In the genomic region with DNA sequence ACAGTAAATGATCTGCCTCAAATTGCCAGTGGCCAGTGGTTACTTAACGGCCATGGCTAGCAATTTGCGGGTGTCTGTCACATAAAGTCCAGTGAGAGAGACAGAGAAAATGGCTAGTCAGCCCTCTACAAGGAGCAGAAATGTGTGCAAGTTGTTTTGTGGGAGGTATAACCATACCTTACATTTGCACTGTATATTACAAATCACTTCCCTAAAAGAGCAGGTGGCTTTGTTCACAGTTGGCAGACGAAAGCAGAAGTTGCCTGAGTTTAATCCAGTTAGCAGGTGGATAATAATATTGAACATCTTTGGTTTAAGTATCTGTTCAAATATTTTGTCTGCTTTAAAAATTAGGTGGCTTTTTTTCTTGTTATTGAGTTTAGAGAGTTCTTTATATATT, we compare ENCODE assay signal across 27 cellular contexts. TPM values are rescaled to one million over a fixed set of nuclear protein-coding genes. Genes with fewer than 3 reads are reported as not detected.
DNase-seq lines count a peak whose midpoint lies in the region; ATAC-seq, FAIRE-seq and TF ChIP-seq lines count a peak whose summit lies in the region.
"Had no signal": no experiment of that assay in that cellular context is flagged by ENCODE, and none has a peak within 500 bp of the region (broad histone marks: within the 10 kb centered on the region; RNA-seq: fewer than 3 reads in every experiment).

No MANE protein-coding gene starts in this region.

- H3K36me3 Mint-ChIP-seq in chondrocyte (ENCODE audit: low read depth), result no peaks in the 10 kb centered on the region

- H3K4me3 ChIP-seq in NB4 (ENCODE audit: low read depth, low read length), result no peak overlapping the region
- H3K4me3 ChIP-seq: gastrocnemius medialis, tibial nerve had no signal

- no peak for DNase-seq in GM12891 (ENCODE audit: insufficient read length, low spot score)
- DNase-seq in NB4 (ENCODE audit: low read depth), result peak; percentile 34
- DNase-seq in chondrocyte (ENCODE audit: low spot score), result no peak
- DNase-seq in NCI-H1436 (lab: John Stamatoyannopoulos, UW), result no peak
- DNase-seq in foreskin keratinocyte, result no peak
- no peak for DNase-seq in putamen (ENCODE audit: low spot score)
- DNase-seq: activated B cell treated with CpG ODN at 0.5 μM for 24 hours; activated CD8-positive, alpha-beta memory T cell treated with anti-CD3 and anti-CD28 coated beads for 24 hours; activated naive CD4-positive, alpha-beta T cell treated with anti-CD3 and anti-CD28 coated beads, Interleukin-2, amount 50 U/mL, for 16 hours; activated T-cell treated with anti-CD3 and anti-CD28 coated beads, Interleukin-2, amount 50 U/mL, for 48 hours; cerebellar nuclear complex; DMS79 treated with DMSO at 0.1 percent for 48 hours; effector CD4-positive, alpha-beta T cell; gastrocnemius medialis; NCI-H2171 treated with DMSO at 0.1 percent for 48 hours; NCI-H69; occipital lobe; retina; stimulated activated CD4-positive, alpha-beta T cell treated with anti-CD3 and anti-CD28 coated beads, Interleukin-4, amount 100 ng/mL, for 1 hour had no signal

- peak overlapping the region; percentile 73 for H3K27ac Mint-ChIP-seq in chondrocyte (ENCODE audit: unreplicated experiment)
- H3K27ac Mint-ChIP-seq: activated B cell treated with CpG ODN at 0.5 μM for 24 hours; stimulated activated naive CD8-positive, alpha-beta T cell treated with anti-CD3 and anti-CD28 coated beads, Interleukin-15, Interleukin-2, amounts not matched to agents 100 ng/mL and 50 ng/mL, for 24 hours; T-helper 2 cell treated with Interferon-gamma antibody and Interleukin-4, amounts not matched to agents 5 μg/mL and 100 μg/mL, for 36 hours had no signal

- peaks cover 25% of the 10 kb centered on the region for H3K4me1 Mint-ChIP-seq in chondrocyte (ENCODE audit: low read depth)

- FAIRE-seq in GM12891 (lab: Jason Lieb, UNC), result no peak
- FAIRE-seq: H1, keratinocyte had no signal

- H3K27me3 Mint-ChIP-seq in chondrocyte (ENCODE audit: low read depth), result no peaks in the 10 kb centered on the region
- H3K27me3 Mint-ChIP-seq: activated B cell treated with CpG ODN at 0.5 μM for 24 hours; stimulated activated naive CD8-positive, alpha-beta T cell treated with anti-CD3 and anti-CD28 coated beads, Interleukin-15, Interleukin-2, amounts not matched to agents 100 ng/mL and 50 ng/mL, for 24 hours had no signal

- H3K27me3 ChIP-seq in foreskin keratinocyte, result no peaks in the 10 kb centered on the region
- H3K27me3 ChIP-seq: gastrocnemius medialis, tibial nerve had no signal

- ATAC-seq in HG02885 (IDR thresholded peaks at IDR 0.05; ENCODE audit: poor library complexity, unreplicated experiment), result peak; percentile 81
- ATAC-seq in GM19455 (IDR thresholded peaks at IDR 0.05; ENCODE audit: unreplicated experiment), result no peak
- no peak for ATAC-seq in foreskin keratinocyte
- ATAC-seq: gastrocnemius medialis, Panc1 had no signal

- no peak for TF ChIP-seq CTCF in NB4 (IDR thresholded peaks at IDR 0.05; ENCODE audit: low read depth, low read length)
- no peak for TF ChIP-seq CTCF in chondrocyte (IDR thresholded peaks at IDR 0.05)
- TF ChIP-seq CTCF in foreskin keratinocyte (conservative IDR thresholded peaks at IDR 0.05), result no peak

- TF ChIP-seq POLR2A in GM12891 (IDR thresholded peaks at IDR 0.05; ENCODE audit: low read depth, low read length) (no peak), NB4 (IDR thresholded peaks at IDR 0.05; ENCODE audit: extremely low read depth, insufficient read length) (no peak)

- H3K9me3 Mint-ChIP-seq in chondrocyte (ENCODE audit: low read depth), result peaks cover 18% of the 10 kb centered on the region
- H3K9me3 Mint-ChIP-seq: activated B cell treated with CpG ODN at 0.5 μM for 24 hours; stimulated activated naive CD8-positive, alpha-beta T cell treated with anti-CD3 and anti-CD28 coated beads, Interleukin-15, Interleukin-2, amounts not matched to agents 100 ng/mL and 50 ng/mL, for 24 hours; T-helper 2 cell treated with Interferon-gamma antibody and Interleukin-4, amounts not matched to agents 5 μg/mL and 100 μg/mL, for 36 hours had no signal

- H3K4me3 Mint-ChIP-seq in chondrocyte (ENCODE audit: unreplicated experiment), result no peak overlapping the region
- H3K4me3 Mint-ChIP-seq: activated B cell treated with CpG ODN at 0.5 μM for 24 hours; stimulated activated naive CD8-positive, alpha-beta T cell treated with anti-CD3 and anti-CD28 coated beads, Interleukin-15, Interleukin-2, amounts not matched to agents 100 ng/mL and 50 ng/mL, for 24 hours; T-helper 2 cell treated with Interferon-gamma antibody and Interleukin-4, amounts not matched to agents 5 μg/mL and 100 μg/mL, for 36 hours had no signal

- no peak overlapping the region for H3K27ac ChIP-seq in foreskin keratinocyte
- H3K27ac ChIP-seq: gastrocnemius medialis, tibial nerve had no signal

- no peaks in the 10 kb centered on the region for H3K4me1 ChIP-seq in foreskin keratinocyte
- H3K4me1 ChIP-seq: gastrocnemius medialis, tibial nerve had no signal

TF ChIP-seq in GM12891, 5 proteins besides CTCF, POLR2A, EP300 and RAD21:
- TF ChIP-seq SPI1 (IDR thresholded peaks at IDR 0.05; ENCODE audit: low read depth, low read length), result peak; percentile 60
- no peak for TF ChIP-seq POU2F2 (IDR thresholded peaks at IDR 0.05; ENCODE audit: low read depth, low read length)

RNA-seq across cellular contexts. Expression of gene SRPX, which starts 15.6 kb away (rescaled TPM):
- polyA plus RNA-seq in GM12891 (2012; ENCODE audit: low read depth, missing spikeins), result not detected
- total RNA-seq in chondrocyte, result 33.5 to 35.8 TPM (median 34.2 TPM) in 3 replicates
- total RNA-seq in foreskin keratinocyte, result 68.8 and 129 TPM in 2 replicates
- polyA plus RNA-seq in foreskin keratinocyte, result 65.6 and 118 TPM in 2 replicates
- total RNA-seq: activated B cell treated with CpG ODN at 0.5 μM for 24 hours had no signal
